25 cellular contexts compared by ENCODE assay signal in genomic region chr6:129651291-129651691, GRCh38. TPM values are rescaled to one million over a fixed set of nuclear protein-coding genes. Genes with fewer than 3 reads are reported as not detected.
DNase-seq lines count a peak whose midpoint lies in the region; ATAC-seq and TF ChIP-seq lines count a peak whose summit lies in the region.
"Had no signal": no experiment of that assay in that cellular context is flagged by ENCODE, and none has a peak within 500 bp of the region (broad histone marks: within the 10 kb centered on the region; RNA-seq: fewer than 3 reads in every experiment).

No MANE protein-coding gene starts in this region.

- H3K79me2 ChIP-seq in HCT116 (ENCODE audit: insufficient read depth, low read length) (peaks cover 85% of the 10 kb centered on the region), MM.1S (ENCODE audit: low read length) (peaks cover 52% of the 10 kb centered on the region)

- RAD21 ChIA-PET in HCT116 (lab: Charles Lee; ENCODE audit: low non-redundant PET in 1 of 2, low total read pairs in 2 of 2, uncharacterized antibody in 2 of 2, unreplicated experiment in 2 of 2), result no interaction called here

- H3K27ac Mint-ChIP-seq in progenitor cell of endocrine pancreas, result peak overlapping the region; percentile 17
- no peak overlapping the region for H3K27ac Mint-ChIP-seq in stimulated activated naive CD8-positive, alpha-beta T cell treated with anti-CD3 and anti-CD28 coated beads, Interleukin-15, amount 100 ng/mL, for 72 hours
- H3K27ac Mint-ChIP-seq: activated naive CD8-positive, alpha-beta T cell treated with anti-CD3 and anti-CD28 coated beads for 36 hours; CD8-positive, alpha-beta T cell; stimulated activated naive CD8-positive, alpha-beta T cell treated with anti-CD3 and anti-CD28 coated beads, Interleukin-15, Interleukin-2, amounts not matched to agents 100 ng/mL and 50 ng/mL, for 24 hours had no signal

- H4K20me1 ChIP-seq in HCT116 (ENCODE audit: insufficient read depth) (no peaks in the 10 kb centered on the region), MM.1S (ENCODE audit: insufficient read depth, low read length) (no peaks in the 10 kb centered on the region)

- no TSS peak for BruUV-seq in HCT116 (replicated peaks; lab: Mats Ljungman, UMichigan)

- H3K9me3 ChIP-seq in HCT116 (ENCODE audit: control insufficient read depth in 1 of 2, insufficient read depth in 1 of 2, low read depth in 1 of 2, low read length in 2 of 2) (no peaks in the 10 kb centered on the region), MM.1S (replicated peaks; ENCODE audit: insufficient read depth, low read length) (no peaks in the 10 kb centered on the region), SJCRH30 (replicated peaks) (no peaks in the 10 kb centered on the region)
- H3K9me3 ChIP-seq: ascending aorta, tibial artery had no signal

- H3K27ac ChIP-seq in HCT116 (ENCODE audit: low read depth, low read length) (peak overlapping the region; percentile 99), MM.1S (ENCODE audit: low read length) (peak overlapping the region; percentile 32; the same call in 1 of the 2 replicates), SJCRH30 (no peak overlapping the region)
- H3K27ac ChIP-seq: ascending aorta, dorsolateral prefrontal cortex, tibial artery had no signal

- POLR2A ChIA-PET in HCT116 (lab: Charles Lee), result no interaction called here

- H2AFZ ChIP-seq in HCT116 (ENCODE audit: low read depth, low read length, poor library complexity, severe bottlenecking) (no peak overlapping the region), MM.1S (ENCODE audit: low read length) (no peak overlapping the region)

- H3K4me3 Mint-ChIP-seq in progenitor cell of endocrine pancreas (ENCODE audit: low read depth), result no peak overlapping the region
- no peak overlapping the region for H3K4me3 Mint-ChIP-seq in stimulated activated naive CD8-positive, alpha-beta T cell treated with anti-CD3 and anti-CD28 coated beads, Interleukin-15, amount 100 ng/mL, for 72 hours
- H3K4me3 Mint-ChIP-seq: activated naive CD8-positive, alpha-beta T cell treated with anti-CD3 and anti-CD28 coated beads for 36 hours; CD8-positive, alpha-beta T cell; immature natural killer cell; stimulated activated naive CD8-positive, alpha-beta T cell treated with anti-CD3 and anti-CD28 coated beads, Interleukin-15, Interleukin-2, amounts not matched to agents 100 ng/mL and 50 ng/mL, for 24 hours had no signal

- CTCF ChIA-PET in HCT116 (lab: Charles Lee), result interaction anchor here (0.9 kb wide), 1 partner anchor 79 kb away, joined by 3 read pairs; no protein-coding TSS in a partner anchor

- H3K4me3 ChIP-seq in HCT116 (replicated peaks in 1 of 2; ENCODE audit: low read depth in 1 of 2, low read length in 2 of 2) (no peak overlapping the region), MM.1S (ENCODE audit: low read length) (peak overlapping the region; percentile 23; the same call in 1 of the 2 replicates), SJCRH30 (no peak overlapping the region)
- H3K4me3 ChIP-seq: ascending aorta, dorsolateral prefrontal cortex, HAP-1, tibial artery had no signal

- H3K36me3 ChIP-seq in HCT116 (ENCODE audit: control insufficient read depth in 1 of 2, insufficient read depth in 2 of 2, low read length in 2 of 2), result no peaks in the 10 kb centered on the region
- H3K36me3 ChIP-seq in MM.1S (replicated peaks; ENCODE audit: insufficient read depth, low read length), result no peaks in the 10 kb centered on the region
- no peaks in the 10 kb centered on the region for H3K36me3 ChIP-seq in SJCRH30
- H3K36me3 ChIP-seq: ascending aorta, HAP-1, tibial artery had no signal

- H3K27me3 ChIP-seq in HCT116 (ENCODE audit: insufficient read depth, low read length), result no peaks in the 10 kb centered on the region
- no peaks in the 10 kb centered on the region for H3K27me3 ChIP-seq in MM.1S (replicated peaks; ENCODE audit: insufficient read depth, low read length)
- H3K27me3 ChIP-seq in SJCRH30, result no peaks in the 10 kb centered on the region
- H3K27me3 ChIP-seq: ascending aorta, dorsolateral prefrontal cortex, tibial artery had no signal

- ATAC-seq in HCT116 (no peak), HG02840 (IDR thresholded peaks at IDR 0.05; ENCODE audit: low FRiP score, unreplicated experiment) (no peak)
- ATAC-seq in stimulated activated naive CD8-positive, alpha-beta T cell treated with anti-CD3 and anti-CD28 coated beads, Interleukin-15, amount 100 ng/mL, for 72 hours, result no peak
- ATAC-seq: CD8-positive, alpha-beta T cell; left lobe of liver had no signal

- TF ChIP-seq CTCF in HCT116 (IDR thresholded peaks at IDR 0.05 in 2 of 3, conservative IDR thresholded peaks at IDR 0.05 in 1 of 3; ENCODE audit: borderline replicate concordance in 1 of 3, insufficient read depth in 1 of 3, low read depth in 2 of 3, low read length in 2 of 3), result no peak
- no peak for TF ChIP-seq CTCF in MM.1S (IDR thresholded peaks at IDR 0.05; ENCODE audit: low read length)
- TF ChIP-seq CTCF in progenitor cell of endocrine pancreas (IDR thresholded peaks at IDR 0.05; ENCODE audit: unreplicated experiment), result no peak

- TF ChIP-seq POLR2A in HCT116 (IDR thresholded peaks at IDR 0.05; ENCODE audit: borderline replicate concordance, extremely low read depth, insufficient read depth, insufficient read length), result no peak

- TF ChIP-seq RAD21 in HCT116 (IDR thresholded peaks at IDR 0.05; ENCODE audit: low read depth), result no peak

- DNase-seq in HCT116 (ENCODE audit: low read depth, low spot score), result no peak
- DNase-seq in MM.1S, result peak; percentile 53
- peak; percentile 19 for DNase-seq in fibroblast of peridontal ligament (ENCODE audit: extremely low read depth)
- no peak for DNase-seq in progenitor cell of endocrine pancreas (ENCODE audit: low spot score, unreplicated experiment)
- no peak for DNase-seq in SJCRH30
- DNase-seq in stimulated activated naive CD8-positive, alpha-beta T cell treated with anti-CD3 and anti-CD28 coated beads, Interleukin-15, amount 100 ng/mL, for 72 hours, result no peak
- DNase-seq: activated naive CD8-positive, alpha-beta T cell treated with anti-CD3 and anti-CD28 coated beads for 36 hours; CD8-positive, alpha-beta T cell; central memory CD4-positive, alpha-beta T cell; DMS79 treated with DMSO at 0.1 percent for 48 hours; dorsolateral prefrontal cortex; immature natural killer cell; NCI-H1105 treated with DMSO at 0.1 percent for 48 hours; NCI-H2029 treated with DMSO at 0.1 percent for 48 hours; NCI-H226; NCI-H748 treated with DMSO at 0.1 percent for 48 hours; posterior cingulate gyrus; stimulated activated CD4-positive, alpha-beta T cell treated with anti-CD3 and anti-CD28 coated beads, Interleukin-15, amount 100 ng/mL, for 24 hours; T1000; tibial artery had no signal

- H3K4me1 ChIP-seq in HCT116 (ENCODE audit: control insufficient read depth in 1 of 2, insufficient read depth in 2 of 2, low read length in 2 of 2) (peaks cover 95 to 96% of the 10 kb centered on the region in 2 experiments), MM.1S (ENCODE audit: low read length) (peaks cover 46% of the 10 kb centered on the region), SJCRH30 (peaks cover 9% of the 10 kb centered on the region; the same call in 1 of the 2 replicates)
- H3K4me1 ChIP-seq: tibial artery had no signal

- H3K4me2 ChIP-seq in HCT116 (ENCODE audit: low read length) (peak overlapping the region; percentile 18), MM.1S (ENCODE audit: low read depth, low read length) (peak overlapping the region; percentile 55)

- H3K36me3 Mint-ChIP-seq in progenitor cell of endocrine pancreas (ENCODE audit: insufficient read depth), result peaks cover 14% of the 10 kb centered on the region
- H3K36me3 Mint-ChIP-seq: activated naive CD8-positive, alpha-beta T cell treated with anti-CD3 and anti-CD28 coated beads for 36 hours; CD8-positive, alpha-beta T cell had no signal

- no peaks in the 10 kb centered on the region for H3K9me2 ChIP-seq in HCT116 (ENCODE audit: insufficient read depth)
- no peaks in the 10 kb centered on the region for H3K9me2 ChIP-seq in MM.1S (replicated peaks; ENCODE audit: insufficient read depth, low read length)

- H3K4me1 Mint-ChIP-seq in progenitor cell of endocrine pancreas (ENCODE audit: low read depth), result peaks cover 38% of the 10 kb centered on the region
- peaks cover 9% of the 10 kb centered on the region for H3K4me1 Mint-ChIP-seq in stimulated activated naive CD8-positive, alpha-beta T cell treated with anti-CD3 and anti-CD28 coated beads, Interleukin-15, amount 100 ng/mL, for 72 hours

- intact Hi-C loops in HCT116 (cut with micrococcal nuclease), result no loop called here

- H3F3A ChIP-seq in MM.1S (ENCODE audit: insufficient read depth, low read length), result peaks cover 7% of the 10 kb centered on the region; the same call in 1 of the 2 replicates

- H3K9ac ChIP-seq in HCT116 (ENCODE audit: low read length) (no peak overlapping the region), MM.1S (ENCODE audit: low read length) (no peak overlapping the region)

- no peaks in the 10 kb centered on the region for H3K27me3 Mint-ChIP-seq in progenitor cell of endocrine pancreas
- H3K27me3 Mint-ChIP-seq in stimulated activated naive CD8-positive, alpha-beta T cell treated with anti-CD3 and anti-CD28 coated beads, Interleukin-15, amount 100 ng/mL, for 72 hours, result peaks cover 9% of the 10 kb centered on the region
- H3K27me3 Mint-ChIP-seq: activated naive CD8-positive, alpha-beta T cell treated with anti-CD3 and anti-CD28 coated beads for 36 hours; stimulated activated naive CD8-positive, alpha-beta T cell treated with anti-CD3 and anti-CD28 coated beads, Interleukin-15, Interleukin-2, amounts not matched to agents 100 ng/mL and 50 ng/mL, for 24 hours had no signal

- peaks cover 6% of the 10 kb centered on the region for H3K9me3 Mint-ChIP-seq in progenitor cell of endocrine pancreas (ENCODE audit: low read depth)
- H3K9me3 Mint-ChIP-seq in stimulated activated naive CD8-positive, alpha-beta T cell treated with anti-CD3 and anti-CD28 coated beads, Interleukin-15, amount 100 ng/mL, for 72 hours, result no peaks in the 10 kb centered on the region
- H3K9me3 Mint-ChIP-seq: activated naive CD8-positive, alpha-beta T cell treated with anti-CD3 and anti-CD28 coated beads for 36 hours; CD8-positive, alpha-beta T cell; immature natural killer cell; stimulated activated naive CD8-positive, alpha-beta T cell treated with anti-CD3 and anti-CD28 coated beads, Interleukin-15, Interleukin-2, amounts not matched to agents 100 ng/mL and 50 ng/mL, for 24 hours had no signal

TF ChIP-seq in HCT116, 20 proteins besides CTCF, POLR2A, EP300 and RAD21 (continues in another document):
- no peak for TF ChIP-seq SIN3A (IDR thresholded peaks at IDR 0.05; ENCODE audit: low read depth)
- no peak for TF ChIP-seq MAX (IDR thresholded peaks at IDR 0.05)
- TF ChIP-seq POLR2AphosphoS5 (IDR thresholded peaks at IDR 0.05; ENCODE audit: low read depth, low read length), result no peak
- TF ChIP-seq ZFX (IDR thresholded peaks at IDR 0.05), result no peak

RNA-seq across cellular contexts. Expression of gene ARHGAP18, which starts 58.7 kb away (rescaled TPM):
- 70.3 TPM for total RNA-seq in HCT116 (2021; ENCODE audit: unreplicated experiment)
- polyA plus RNA-seq in HCT116 (2012), result 20.1 and 25.5 TPM in 2 replicates
- 24.9 and 26.9 TPM in 2 replicates for total RNA-seq in progenitor cell of endocrine pancreas
- 14.1 and 14.6 TPM in 2 replicates for total RNA-seq in SJCRH30 (2014; rRNA removed; shearing (Covaris generic))

Comparison
In these comparisons a context has a peak if more than half of its experiments do, and no peak if none do; other contexts are left out.
1. DNase-seq: peak in MM.1S (single experiment) and fibroblast of peridontal ligament (single experiment); none in HCT116 (single experiment), progenitor cell of endocrine pancreas (single experiment), SJCRH30 (0 of 2) and stimulated activated naive CD8-positive, alpha-beta T cell treated with anti-CD3 and anti-CD28 coated beads, Interleukin-15, amount 100 ng/mL, for 72 hours (0 of 2).